Comparison of ENCODE assay signal across 14 cellular contexts in genomic region chr13:80840313-80840976, GRCh38.
DNase-seq lines count a peak whose midpoint lies in the region; ATAC-seq, FAIRE-seq and TF ChIP-seq lines count a peak whose summit lies in the region.
"Had no signal": no experiment of that assay in that cellular context is flagged by ENCODE, and none has a peak within 500 bp of the region (broad histone marks: within the 10 kb centered on the region; RNA-seq: fewer than 3 reads in every experiment).

No MANE protein-coding gene starts in this region.

- no peak overlapping the region for H3K4me3 Mint-ChIP-seq in astrocyte (ENCODE audit: unreplicated experiment)
- H3K4me3 Mint-ChIP-seq: activated CD8-positive, alpha-beta memory T cell treated with anti-CD3 and anti-CD28 coated beads, Interleukin-2, amount 10 ng/mL, durations not matched to agents 7 days and 5 days; CD4-positive, alpha-beta T cell had no signal

- no peaks in the 10 kb centered on the region for H3K79me2 ChIP-seq in astrocyte (ENCODE audit: insufficient read depth, low read length)

- ATAC-seq in GM18868 (IDR thresholded peaks at IDR 0.05; ENCODE audit: unreplicated experiment) (no peak), GM19395 (IDR thresholded peaks at IDR 0.05; ENCODE audit: unreplicated experiment) (no peak)
- ATAC-seq: activated CD8-positive, alpha-beta memory T cell treated with anti-CD3 and anti-CD28 coated beads, Interleukin-2, amount 10 ng/mL, durations not matched to agents 7 days and 5 days; lower lobe of right lung had no signal

- DNase-seq in MG63 (peak; percentile 2), astrocyte (ENCODE audit: low read depth) (no peak), fibroblast of the conjunctiva (ENCODE audit: low read depth) (peak; percentile 98), renal cortical epithelial cell (ENCODE audit: low read depth) (peak; percentile 66), ACHN (no peak), colonic mucosa (no peak)
- DNase-seq: activated CD8-positive, alpha-beta memory T cell treated with anti-CD3 and anti-CD28 coated beads, Interleukin-2, amount 10 ng/mL, durations not matched to agents 7 days and 5 days; activated naive CD4-positive, alpha-beta T cell treated with anti-CD3 and anti-CD28 coated beads, Interleukin-2, amount 50 U/mL, for 16 hours; CD4-positive, alpha-beta T cell; lower lobe of right lung; substantia nigra had no signal

- no peaks in the 10 kb centered on the region for H3K36me3 Mint-ChIP-seq in astrocyte (ENCODE audit: low read depth, unreplicated experiment)
- H3K36me3 Mint-ChIP-seq: activated CD8-positive, alpha-beta memory T cell treated with anti-CD3 and anti-CD28 coated beads, Interleukin-2, amount 10 ng/mL, durations not matched to agents 7 days and 5 days had no signal

- H3K36me3 ChIP-seq in MG63, result no peaks in the 10 kb centered on the region
- H3K36me3 ChIP-seq in astrocyte (ENCODE audit: insufficient read depth, low read length), result no peaks in the 10 kb centered on the region
- H3K36me3 ChIP-seq in colonic mucosa, result no peaks in the 10 kb centered on the region
- H3K36me3 ChIP-seq: lower lobe of right lung had no signal

- H3K9ac ChIP-seq in astrocyte (ENCODE audit: low read length) (no peak overlapping the region), colonic mucosa (ENCODE audit: low read depth in 2 of 2, low read length in 2 of 2) (no peak overlapping the region)

- H3K9me3 ChIP-seq in MG63, result no peaks in the 10 kb centered on the region
- no peaks in the 10 kb centered on the region for H3K9me3 ChIP-seq in astrocyte (ENCODE audit: insufficient read depth, low read depth, low read length)
- no peaks in the 10 kb centered on the region for H3K9me3 ChIP-seq in colonic mucosa
- H3K9me3 ChIP-seq: lower lobe of right lung had no signal

- FAIRE-seq in astrocyte (lab: Jason Lieb, UNC), result no peak

- no peak for TF ChIP-seq CTCF in astrocyte (IDR thresholded peaks at IDR 0.05; ENCODE audit: insufficient read depth, low read depth, low read length)
- TF ChIP-seq CTCF in colonic mucosa (IDR thresholded peaks at IDR 0.05), result no peak

- H2AFZ ChIP-seq in astrocyte (ENCODE audit: low read depth, low read length), result no peak overlapping the region

- H4K20me1 ChIP-seq in astrocyte (ENCODE audit: insufficient read depth, low read length), result no peaks in the 10 kb centered on the region

- in situ Hi-C loops in ACHN (cut with HindIII; ENCODE audit: low pct_ligation_motif_present, low pct_unique_long_range_greater_than_20kb, low sequenced_read_pairs), result no loop called here

- peaks cover 2% of the 10 kb centered on the region for H3K4me1 Mint-ChIP-seq in astrocyte (ENCODE audit: low read depth, unreplicated experiment)
- H3K4me1 Mint-ChIP-seq: activated CD8-positive, alpha-beta memory T cell treated with anti-CD3 and anti-CD28 coated beads, Interleukin-2, amount 10 ng/mL, durations not matched to agents 7 days and 5 days had no signal

- H3K27me3 ChIP-seq in MG63, result no peaks in the 10 kb centered on the region
- no peaks in the 10 kb centered on the region for H3K27me3 ChIP-seq in astrocyte (ENCODE audit: insufficient read depth, low read length)
- no peaks in the 10 kb centered on the region for H3K27me3 ChIP-seq in colonic mucosa

- no peak overlapping the region for H3K27ac Mint-ChIP-seq in astrocyte (ENCODE audit: unreplicated experiment)
- H3K27ac Mint-ChIP-seq: activated CD8-positive, alpha-beta memory T cell treated with anti-CD3 and anti-CD28 coated beads, Interleukin-2, amount 10 ng/mL, durations not matched to agents 7 days and 5 days; CD4-positive, alpha-beta T cell had no signal

- peaks cover 6% of the 10 kb centered on the region for H3K9me3 Mint-ChIP-seq in astrocyte (ENCODE audit: unreplicated experiment)

- intact Hi-C loops in colonic mucosa (cut with DNase I), result no loop called here

- peak overlapping the region; percentile 21 for H3K4me2 ChIP-seq in astrocyte (ENCODE audit: low read length)
- H3K4me2 ChIP-seq: smooth muscle cell had no signal

- H3K4me3 ChIP-seq in MG63 (no peak overlapping the region), astrocyte (ENCODE audit: insufficient read depth, low read depth, low read length) (no peak overlapping the region), colonic mucosa (no peak overlapping the region)
- H3K4me3 ChIP-seq: lower lobe of right lung, smooth muscle cell had no signal

- no peak overlapping the region for H3K27ac ChIP-seq in astrocyte (ENCODE audit: low read depth, low read length)
- no peak overlapping the region for H3K27ac ChIP-seq in colonic mucosa
- H3K27ac ChIP-seq: lower lobe of right lung had no signal

- H3K4me1 ChIP-seq in astrocyte (ENCODE audit: insufficient read depth, low read length) (no peaks in the 10 kb centered on the region), colonic mucosa (no peaks in the 10 kb centered on the region)
- H3K4me1 ChIP-seq: lower lobe of right lung had no signal

- H3K27me3 Mint-ChIP-seq in astrocyte (ENCODE audit: low read depth, unreplicated experiment), result no peaks in the 10 kb centered on the region
- H3K27me3 Mint-ChIP-seq: activated CD8-positive, alpha-beta memory T cell treated with anti-CD3 and anti-CD28 coated beads, Interleukin-2, amount 10 ng/mL, durations not matched to agents 7 days and 5 days; CD4-positive, alpha-beta T cell had no signal

Comparison
In these comparisons a context has a peak if more than half of its experiments do, and no peak if none do; other contexts are left out.
1. DNase-seq: peak in MG63 (single experiment), fibroblast of the conjunctiva (single experiment) and renal cortical epithelial cell (single experiment); none in astrocyte (single experiment), ACHN (single experiment) and colonic mucosa (single experiment).